In genomic region chr14:67166450-67166853, GRCh38 we compare ENCODE assay signal across 8 cellular contexts.
DNase-seq lines count a peak whose midpoint lies in the region; ATAC-seq, FAIRE-seq and TF ChIP-seq lines count a peak whose summit lies in the region.

No MANE protein-coding gene starts in this region.

- peak; percentile 92 for FAIRE-seq in colon (lab: Jason Lieb, UNC)

- DNase-seq in COLO668 (lab: John Stamatoyannopoulos, UW; ENCODE audit: unreplicated experiment), result peak; percentile 21
- peak; percentile 27 for DNase-seq in HEK293T (ENCODE audit: extremely low spot score)
- peak; percentile 43 for DNase-seq in RPMI8226
- peak; percentile 55 for DNase-seq in midbrain (lab: John Stamatoyannopoulos, UW)

- POLR2A ChIA-PET in HEK293T (lab: Yijun Ruan, JAX), result no interaction called here

- ATAC-seq in HG03439 (IDR thresholded peaks at IDR 0.05; ENCODE audit: unreplicated experiment) (no peak), GM18511 (IDR thresholded peaks at IDR 0.05; ENCODE audit: unreplicated experiment) (no peak), GM19397 (IDR thresholded peaks at IDR 0.05; ENCODE audit: unreplicated experiment) (no peak)

- CTCF ChIA-PET in HEK293T (lab: Yijun Ruan, JAX), result interaction anchor here (0.6 to 3.1 kb wide), 8 partner anchors 11 to 276 kb away, joined by 3 to 26 read pairs (median 3); no protein-coding TSS in a partner anchor

TF ChIP-seq in HEK293T, 16 proteins besides CTCF, POLR2A, EP300 and RAD21:
- TF ChIP-seq LEF1 (IDR thresholded peaks at IDR 0.05; ENCODE audit: borderline replicate concordance) (no peak), ZNF384 (IDR thresholded peaks at IDR 0.05) (no peak), PKNOX1 (IDR thresholded peaks at IDR 0.05) (no peak), NFRKB (IDR thresholded peaks at IDR 0.05) (no peak)
